14 cellular contexts compared by ENCODE assay signal in genomic region chr18:59079264-59079972, GRCh38.
DNase-seq lines count a peak whose midpoint lies in the region; ATAC-seq and TF ChIP-seq lines count a peak whose summit lies in the region.
"Had no signal": no experiment of that assay in that cellular context is flagged by ENCODE, and none has a peak within 500 bp of the region (broad histone marks: within the 10 kb centered on the region; RNA-seq: fewer than 3 reads in every experiment).

No MANE protein-coding gene starts in this region.

- intact Hi-C loops in thyroid gland (cut with DNase I), result no loop called here

- CTCF ChIA-PET in HEK293 (lab: Yijun Ruan, JAX), result interaction anchor here (0.6 to 1.5 kb wide), 3 partner anchors 9 to 323 kb away, joined by 3 to 10 read pairs (median 6); no protein-coding TSS in a partner anchor

- no peak overlapping the region for H3K4me3 ChIP-seq in HEK293 (ENCODE audit: low read depth, low read length)
- no peak overlapping the region for H3K4me3 ChIP-seq in thyroid gland (replicated peaks in 1 of 3)
- H3K4me3 ChIP-seq: SJSA1 had no signal

- H3K9me3 ChIP-seq in HEK293 (ENCODE audit: control insufficient read depth, insufficient read depth, low read depth, low read length) (no peaks in the 10 kb centered on the region), thyroid gland (no peaks in the 10 kb centered on the region)
- H3K9me3 ChIP-seq: SJSA1 had no signal

- H3K27me3 ChIP-seq in thyroid gland, result no peaks in the 10 kb centered on the region

- TF ChIP-seq CTCF in HEK293 (tag by site-specific recombination; IDR thresholded peaks at IDR 0.05), result no peak
- no peak for TF ChIP-seq CTCF in thyroid gland (IDR thresholded peaks at IDR 0.05)

- H3K36me3 ChIP-seq in HEK293 (ENCODE audit: control insufficient read depth in 2 of 2, insufficient read depth in 1 of 2, low read length in 2 of 2) (no peaks in the 10 kb centered on the region), thyroid gland (no peaks in the 10 kb centered on the region)
- H3K36me3 ChIP-seq: SJSA1 had no signal

- ATAC-seq in HG02970 (IDR thresholded peaks at IDR 0.05; ENCODE audit: low FRiP score, unreplicated experiment), result no peak
- ATAC-seq: left cardiac atrium had no signal

- in situ Hi-C loops in G401 (cut with HindIII; ENCODE audit: low sequenced_read_pairs), result no loop called here

- WGBS in thyroid gland, 2 donors, result 81 to 84% methylated on average over 7 of the region's 7 CpGs

- POLR2A ChIA-PET in HEK293 (lab: Yijun Ruan, JAX), result interaction anchor here (0.7 to 1.3 kb wide), 4 partner anchors 9 to 408 kb away, joined by 3 read pairs; partner anchors contain the start of gene MALT1

- DNase-seq in NCI-H2029 treated with DMSO at 0.1 percent for 48 hours (lab: John Stamatoyannopoulos, UW) (peak; percentile 85), NCI-H748 treated with DMSO at 0.1 percent for 48 hours (lab: John Stamatoyannopoulos, UW) (peak; percentile 64), myocyte (ENCODE audit: low read depth) (peak; percentile 45), thyroid gland (no peak), G401 (ENCODE audit: low spot score) (no peak), SK-N-DZ (ENCODE audit: low spot score) (no peak)
- DNase-seq: activated CD4-positive, alpha-beta T cell treated with anti-CD3 and anti-CD28 coated beads, Interleukin-2, amount 50 U/mL, for 4 hours; DND-41; endodermal cell; left cardiac atrium; stimulated activated CD4-positive, alpha-beta T cell treated with anti-CD3 and anti-CD28 coated beads, Interleukin-4, amount 100 ng/mL, for 24 hours had no signal

- H3K27ac ChIP-seq in HEK293 (ENCODE audit: extremely low read depth, low read depth, low read length) (no peak overlapping the region), thyroid gland (no peak overlapping the region)
- H3K27ac ChIP-seq: SJSA1 had no signal

- H3K4me1 ChIP-seq in HEK293 (ENCODE audit: control insufficient read depth, insufficient read depth, low read length), result peaks cover 16% of the 10 kb centered on the region
- peaks cover 0 to 5% of the 10 kb centered on the region in 2 donors for H3K4me1 ChIP-seq in thyroid gland
- H3K4me1 ChIP-seq: SJSA1 had no signal

- TF ChIP-seq POLR2A in thyroid gland (IDR thresholded peaks at IDR 0.05), result no peak

TF ChIP-seq in HEK293, 187 proteins besides CTCF, POLR2A, EP300 and RAD21 (continues in another document):
- TF ChIP-seq ZNF624 (tag by site-specific recombination; IDR thresholded peaks at IDR 0.05) (no peak), ZNF121 (tag by site-specific recombination; IDR thresholded peaks at IDR 0.05) (peak; percentile 50; the same call in 1 of the 2 replicates), HIC1 (tag by site-specific recombination; IDR thresholded peaks at IDR 0.05) (no peak), TSHZ1 (tag by site-specific recombination; IDR thresholded peaks at IDR 0.05; ENCODE audit: borderline replicate concordance) (peak; percentile 76), ZIC2 (tag by site-specific recombination; IDR thresholded peaks at IDR 0.05) (peak; percentile 84), IKZF3 (tag by site-specific recombination; IDR thresholded peaks at IDR 0.05) (peak; percentile 80), ZSCAN5A (tag by site-specific recombination; IDR thresholded peaks at IDR 0.05) (no peak), ZNF639 (tag by site-specific recombination; IDR thresholded peaks at IDR 0.05) (peak; percentile 69), MZF1 (tag by site-specific recombination; IDR thresholded peaks at IDR 0.05; ENCODE audit: borderline replicate concordance) (peak; percentile 54; the same call in 1 of the 2 replicates), PRDM6 (tag by site-specific recombination; IDR thresholded peaks at IDR 0.05) (peak; percentile 47; the same call in 1 of the 2 replicates), ZNF292 (tag by site-specific recombination; IDR thresholded peaks at IDR 0.05; ENCODE audit: borderline replicate concordance, low read depth) (no peak), ZNF501 (tag by site-specific recombination; IDR thresholded peaks at IDR 0.05) (peak; percentile 85; the same call in 1 of the 2 replicates), GLIS2 (tag by site-specific recombination; IDR thresholded peaks at IDR 0.05) (peak; percentile 62), PRDM1 (tag by site-specific recombination; IDR thresholded peaks at IDR 0.05) (no peak), FEZF1 (tag by site-specific recombination; IDR thresholded peaks at IDR 0.05) (peak; percentile 86), ZNF558 (tag by site-specific recombination; IDR thresholded peaks at IDR 0.05) (no peak), ZNF830 (tag by site-specific recombination; IDR thresholded peaks at IDR 0.05; ENCODE audit: low read depth) (no peak), ZNF707 (tag by site-specific recombination; IDR thresholded peaks at IDR 0.05) (no peak)

Comparison
In these comparisons a context has a peak if more than half of its experiments do, and no peak if none do; other contexts are left out.
1. DNase-seq: peak in NCI-H2029 treated with DMSO at 0.1 percent for 48 hours (single experiment), NCI-H748 treated with DMSO at 0.1 percent for 48 hours (single experiment) and myocyte (single experiment); none in thyroid gland (0 of 2), G401 (single experiment) and SK-N-DZ (single experiment).